In the genomic region with DNA sequence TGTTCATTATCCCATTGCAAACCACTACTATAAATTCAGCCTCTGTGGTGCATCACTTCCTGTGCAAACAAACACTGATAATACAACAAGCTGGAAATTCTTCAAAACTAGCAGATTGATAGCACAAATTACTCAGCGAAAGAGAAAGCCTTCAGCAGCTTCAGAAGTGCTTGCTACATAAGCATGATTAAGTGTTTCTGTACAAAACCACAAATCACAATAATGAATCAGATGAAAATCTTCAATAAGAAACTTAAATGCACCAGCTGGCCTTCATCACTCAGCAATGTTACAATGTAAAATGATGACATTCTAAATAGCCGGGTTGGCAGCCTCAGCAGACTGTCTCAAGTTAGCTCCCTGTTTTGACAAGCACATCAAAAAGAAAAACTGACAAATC, we compare ENCODE assay signal across 13 cellular contexts.
DNase-seq lines count a peak whose midpoint lies in the region; ATAC-seq and TF ChIP-seq lines count a peak whose summit lies in the region.
"Had no signal": no experiment of that assay in that cellular context is flagged by ENCODE, and none has a peak within 500 bp of the region (broad histone marks: within the 10 kb centered on the region; RNA-seq: fewer than 3 reads in every experiment).

No MANE protein-coding gene starts in this region.

- no peak overlapping the region for H3K4ac ChIP-seq in mesendoderm (ENCODE audit: low read depth, low read length)

- H3K23ac ChIP-seq in mesendoderm (ENCODE audit: low read length): no peak overlapping the region

- H3K27ac ChIP-seq in A673 (ENCODE audit: low read depth, low read length, poor library complexity, severe bottlenecking) (no peak overlapping the region), Panc1 (ENCODE audit: low read length) (no peak overlapping the region), mesendoderm (ENCODE audit: low read depth, low read length) (no peak overlapping the region)

- H2BK120ac ChIP-seq in mesendoderm (ENCODE audit: low read depth, low read length): no peak overlapping the region

- H3K56ac ChIP-seq in mesendoderm (ENCODE audit: low read length): no peak overlapping the region

- H2AK5ac ChIP-seq in mesendoderm (ENCODE audit: low read length): no peak overlapping the region

- H3K4me1 ChIP-seq in A673 (ENCODE audit: insufficient read depth, low read length, poor library complexity, severe bottlenecking) (no peaks in the 10 kb centered on the region), Panc1 (ENCODE audit: control insufficient read depth, insufficient read depth, low read length) (no peaks in the 10 kb centered on the region), mesendoderm (ENCODE audit: control insufficient read depth, low read depth, low read length) (no peaks in the 10 kb centered on the region)

- H3K9ac ChIP-seq in mesendoderm (ENCODE audit: low read length): no peak overlapping the region

- H2BK5ac ChIP-seq in mesendoderm (ENCODE audit: low read length): no peak overlapping the region

- no peak overlapping the region for H2BK15ac ChIP-seq in mesendoderm (replicated peaks; ENCODE audit: low read depth)

- DNase-seq in A673 (ENCODE audit: low spot score): peak; percentile 26
- peak; percentile 72 for DNase-seq in HCEC 1CT
- peak; percentile 24 for DNase-seq in Panc1 (ENCODE audit: low read depth, low spot score)
- peak; percentile 0 for DNase-seq in fibroblast of villous mesenchyme (ENCODE audit: low read depth)
- no peak for DNase-seq in germinal center (ENCODE audit: low spot score)
- DNase-seq in mesendoderm: no peak
- no peak for DNase-seq in NCI-H510A treated with DMSO at 0.1 percent for 48 hours (lab: John Stamatoyannopoulos, UW)
- DNase-seq: naive B cell; stimulated activated CD4-positive, alpha-beta T cell treated with anti-CD3 and anti-CD28 coated beads, Interleukin-12 subunit alpha, Interleukin-12 subunit beta, amount 100 ng/mL, for 4 hours had no signal

- H4K8ac ChIP-seq in mesendoderm (ENCODE audit: low read depth, low read length): no peak overlapping the region

- H3K9me3 ChIP-seq in A673 (ENCODE audit: low read depth, low read length, poor library complexity, severe bottlenecking): no peaks in the 10 kb centered on the region
- no peaks in the 10 kb centered on the region for H3K9me3 ChIP-seq in Panc1 (ENCODE audit: control insufficient read depth, insufficient read depth, low read depth, low read length)

- H4K5ac ChIP-seq in mesendoderm (ENCODE audit: low read length): no peak overlapping the region

- H3K79me2 ChIP-seq in mesendoderm (ENCODE audit: control insufficient read depth, insufficient read depth, low read length): no peaks in the 10 kb centered on the region

- TF ChIP-seq CTCF in A673 (conservative IDR thresholded peaks at IDR 0.05; ENCODE audit: low read depth, low read length) (no peak), Panc1 (IDR thresholded peaks at IDR 0.05) (no peak), fibroblast of villous mesenchyme (IDR thresholded peaks at IDR 0.05; ENCODE audit: insufficient read depth, low read depth, low read length) (no peak)

- no peak overlapping the region for H3K18ac ChIP-seq in mesendoderm (ENCODE audit: low read length)

- in situ Hi-C loops in Panc1 (cut with HindIII; ENCODE audit: low pct_unique_long_range_greater_than_20kb, low sequenced_read_pairs): no loop called here

- BruUV-seq in A673 (replicated peaks; lab: Mats Ljungman, UMichigan) (no TSS peak), Panc1 (replicated peaks; lab: Mats Ljungman, UMichigan) (no TSS peak)

- POLR2A ChIA-PET in A673 (lab: Charles Lee; ENCODE audit: low non-redundant PET): interaction anchor here (0.6 kb wide), 1 partner anchor 1595 kb away, joined by 3 read pairs; no protein-coding TSS in a partner anchor
- POLR2A ChIA-PET in Panc1 (lab: Charles Lee): no interaction called here

- WGBS in mesendoderm (ENCODE audit: extremely low coverage, insufficient coverage, low lambda C conversion rate): no CpG with 5 or more reads among the region's 2 CpGs

- ATAC-seq in Panc1 (no peak), HG02970 (IDR thresholded peaks at IDR 0.05; ENCODE audit: low FRiP score, unreplicated experiment) (no peak)
- ATAC-seq: K562; stimulated activated effector memory CD8-positive, alpha-beta T cell treated with anti-CD3 and anti-CD28 coated beads, Interleukin-12 subunit alpha, Interleukin-12 subunit beta, amount 100 ng/mL, for 72 hours; WTC11 had no signal

- no peaks in the 10 kb centered on the region for H3K79me1 ChIP-seq in mesendoderm (ENCODE audit: low read length)

- H3K36me3 ChIP-seq in A673 (ENCODE audit: insufficient read depth, low read length, poor library complexity, severe bottlenecking) (no peaks in the 10 kb centered on the region), Panc1 (ENCODE audit: control insufficient read depth, insufficient read depth, low read length) (no peaks in the 10 kb centered on the region), mesendoderm (ENCODE audit: control insufficient read depth, insufficient read depth, low read length) (no peaks in the 10 kb centered on the region)

- no peak overlapping the region for H3K4me2 ChIP-seq in mesendoderm (ENCODE audit: low read length)

- H3K27me3 ChIP-seq in A673 (replicated peaks; ENCODE audit: insufficient read depth, low read depth, low read length, poor library complexity) (no peaks in the 10 kb centered on the region), Panc1 (ENCODE audit: control insufficient read depth, insufficient read depth, low read length) (no peaks in the 10 kb centered on the region), mesendoderm (ENCODE audit: insufficient read depth, low read length, poor library complexity) (no peaks in the 10 kb centered on the region)

- H3K4me3 ChIP-seq in A673 (ENCODE audit: low read depth, low read length, poor library complexity, severe bottlenecking) (no peak overlapping the region), Panc1 (ENCODE audit: low read depth in 2 of 2, low read length in 2 of 2) (no peak overlapping the region), fibroblast of villous mesenchyme (ENCODE audit: low read depth, low read length) (no peak overlapping the region), mesendoderm (ENCODE audit: low read length) (no peak overlapping the region)
- H3K4me3 ChIP-seq: K562 had no signal

- intact Hi-C loops in A673 (cut with micrococcal nuclease; ENCODE audit: unreplicated experiment): no loop called here
- intact Hi-C loops in Panc1 (cut with micrococcal nuclease; ENCODE audit: unreplicated experiment): no loop called here

- CTCF ChIA-PET in A673 (lab: Charles Lee): no interaction called here
- CTCF ChIA-PET in Panc1 (lab: Charles Lee): no interaction called here

Comparison
In these comparisons a context has a peak if more than half of its experiments do, and no peak if none do; other contexts are left out.
1. DNase-seq: peak in A673 (single experiment), HCEC 1CT (single experiment), Panc1 (single experiment) and fibroblast of villous mesenchyme (single experiment); none in germinal center (single experiment), mesendoderm (single experiment) and NCI-H510A treated with DMSO at 0.1 percent for 48 hours (single experiment).